In the genomic region with DNA sequence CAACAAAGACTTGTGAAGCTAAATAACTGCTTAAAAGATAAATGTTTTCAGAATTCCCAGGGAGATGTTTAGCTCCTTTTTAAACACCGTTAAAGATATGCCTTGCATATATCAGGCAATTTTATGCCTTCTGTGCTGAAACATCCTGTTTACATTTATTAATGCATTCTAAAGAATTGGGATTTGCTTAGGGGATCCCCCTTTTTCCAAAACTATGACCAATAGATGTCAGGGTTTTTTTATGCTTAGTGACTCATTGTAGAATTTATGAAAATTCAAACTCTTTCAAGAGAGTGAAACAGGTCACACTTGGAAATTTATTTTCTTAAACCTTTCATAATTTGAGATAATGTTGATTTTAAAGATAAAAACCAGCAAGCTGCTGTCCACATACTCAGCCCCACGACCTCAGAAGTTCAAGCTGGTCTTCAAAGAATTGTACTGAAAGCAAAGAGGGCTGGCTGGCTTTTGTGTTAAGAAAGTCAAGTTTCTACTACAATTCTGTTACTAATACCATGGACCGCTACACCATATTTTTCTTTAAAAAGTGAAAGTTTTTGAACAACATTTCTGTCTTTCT, we compare ENCODE assay signal across 19 cellular contexts.
A peak's percentile ranks its signal among the peaks of the same experiment; 100 is the strongest.
DNase-seq lines count a peak whose midpoint lies in the region; ATAC-seq, FAIRE-seq and TF ChIP-seq lines count a peak whose summit lies in the region.
"Had no signal": no experiment of that assay in that cellular context is flagged by ENCODE, and none has a peak within 500 bp of the region (broad histone marks: within the 10 kb centered on the region; RNA-seq: fewer than 3 reads in every experiment).

No MANE protein-coding gene starts in this region.

- POLR2A ChIA-PET in OCI-LY7 (lab: Charles Lee) = interaction anchor here (1.0 kb wide), 1 partner anchor 11 kb away, joined by 5 read pairs; no protein-coding TSS in a partner anchor

- no peak for DNase-seq in H54 (ENCODE audit: insufficient read length, low spot score)
- peak; percentile 3 for DNase-seq in M059J (ENCODE audit: low read depth)
- DNase-seq in choroid plexus epithelial cell (ENCODE audit: low read depth) = peak; percentile 69
- no peak for DNase-seq in smooth muscle cell (lab: John Stamatoyannopoulos, UW; ENCODE audit: unreplicated experiment)
- DNase-seq in OCI-LY7 (ENCODE audit: low spot score) = no peak
- DNase-seq in NCI-H2107 (lab: John Stamatoyannopoulos, UW) = no peak
- DNase-seq: CD8-positive, alpha-beta T cell; COR-L47; DMS153; DMS79 treated with DMSO at 0.1 percent for 48 hours; EL; GDM1; GOT3; HFFc6 had no signal

- BruUV-seq in OCI-LY7 (replicated peaks; lab: Mats Ljungman, UMichigan) = no TSS peak

- no peaks in the 10 kb centered on the region for H3K9me2 ChIP-seq in OCI-LY7 (ENCODE audit: insufficient read depth, low read length)

- H4K20me1 ChIP-seq in smooth muscle cell (ENCODE audit: low read depth) (no peaks in the 10 kb centered on the region), OCI-LY7 (ENCODE audit: insufficient read depth, low read length) (no peaks in the 10 kb centered on the region)

- CTCF ChIA-PET in OCI-LY7 (lab: Charles Lee; ENCODE audit: unreplicated experiment) = no interaction called here

- H3K4me1 ChIP-seq in smooth muscle cell (ENCODE audit: low read depth) = no peaks in the 10 kb centered on the region
- H3K4me1 ChIP-seq in OCI-LY7 (ENCODE audit: insufficient read depth, low read length, poor library complexity, severe bottlenecking) = no peaks in the 10 kb centered on the region
- H3K4me1 ChIP-seq: A549 had no signal

- H2AFZ ChIP-seq in smooth muscle cell (ENCODE audit: low read depth) (no peak overlapping the region), OCI-LY7 (ENCODE audit: low read length) (no peak overlapping the region)

- H3K4me2 ChIP-seq in smooth muscle cell (peak overlapping the region; percentile 46), OCI-LY7 (ENCODE audit: low read length) (no peak overlapping the region)
- H3K4me2 ChIP-seq: A549 had no signal

- ATAC-seq in HG02884 (IDR thresholded peaks at IDR 0.05; ENCODE audit: unreplicated experiment) = no peak
- ATAC-seq: A549; CD8-positive, alpha-beta T cell had no signal

- H3K4me3 ChIP-seq in choroid plexus epithelial cell (ENCODE audit: low read depth, low read length) (no peak overlapping the region), smooth muscle cell (no peak overlapping the region), OCI-LY7 (ENCODE audit: low read depth, low read length, poor library complexity, severe bottlenecking) (no peak overlapping the region)
- H3K4me3 ChIP-seq: A549, HAP-1 had no signal

- H3K79me2 ChIP-seq in smooth muscle cell (ENCODE audit: low read depth) (no peaks in the 10 kb centered on the region), OCI-LY7 (ENCODE audit: insufficient read depth, low read depth, low read length) (no peaks in the 10 kb centered on the region)

- no peak for TF ChIP-seq POLR2A in H54 (IDR thresholded peaks at IDR 0.05; ENCODE audit: low read depth, low read length)

- H3K27ac ChIP-seq in smooth muscle cell (ENCODE audit: low read depth) (no peak overlapping the region), OCI-LY7 (ENCODE audit: low read depth, low read length, poor library complexity, severe bottlenecking) (no peak overlapping the region)
- H3K27ac ChIP-seq: A549 had no signal

- H3K27me3 ChIP-seq in smooth muscle cell (ENCODE audit: low read depth) = no peaks in the 10 kb centered on the region

- intact Hi-C loops in OCI-LY7 (cut with micrococcal nuclease; ENCODE audit: unreplicated experiment) = no loop called here

- 69% methylated on average over 3 of the region's 3 CpGs for WGBS in smooth muscle cell (ENCODE audit: low lambda C conversion rate)

- no peaks in the 10 kb centered on the region for H3K36me3 ChIP-seq in smooth muscle cell (ENCODE audit: low read depth)
- no peaks in the 10 kb centered on the region for H3K36me3 ChIP-seq in OCI-LY7 (ENCODE audit: insufficient read depth, low read length)
- H3K36me3 ChIP-seq: HAP-1 had no signal

- no peak for TF ChIP-seq CTCF in choroid plexus epithelial cell (conservative IDR thresholded peaks at IDR 0.05; ENCODE audit: low read depth, low read length)
- TF ChIP-seq CTCF in smooth muscle cell (IDR thresholded peaks at IDR 0.05; ENCODE audit: borderline replicate concordance, insufficient read depth, poor library complexity, severe bottlenecking) = no peak
- no peak for TF ChIP-seq CTCF in OCI-LY7 (conservative IDR thresholded peaks at IDR 0.05; ENCODE audit: low read length)

- H3K9me3 ChIP-seq in smooth muscle cell (replicated peaks; ENCODE audit: low read depth) (no peaks in the 10 kb centered on the region), OCI-LY7 (ENCODE audit: low read length) (no peaks in the 10 kb centered on the region)
- H3K9me3 ChIP-seq: A549, HAP-1 had no signal

- FAIRE-seq in H54 (lab: Jason Lieb, UNC) = peak; percentile 78
- FAIRE-seq: A549, D721Med, GM12892 had no signal

- H3F3A ChIP-seq in smooth muscle cell (ENCODE audit: low read depth) = no peaks in the 10 kb centered on the region

- no peak overlapping the region for H3K9ac ChIP-seq in smooth muscle cell (ENCODE audit: low read depth)

Comparison
In these comparisons a context has a peak if more than half of its experiments do, and no peak if none do; other contexts are left out.
1. DNase-seq: peak in M059J (single experiment) and choroid plexus epithelial cell (single experiment); none in H54 (single experiment), smooth muscle cell (single experiment), OCI-LY7 (single experiment) and NCI-H2107 (single experiment).